16 cellular contexts compared by ENCODE assay signal in the genomic region with DNA sequence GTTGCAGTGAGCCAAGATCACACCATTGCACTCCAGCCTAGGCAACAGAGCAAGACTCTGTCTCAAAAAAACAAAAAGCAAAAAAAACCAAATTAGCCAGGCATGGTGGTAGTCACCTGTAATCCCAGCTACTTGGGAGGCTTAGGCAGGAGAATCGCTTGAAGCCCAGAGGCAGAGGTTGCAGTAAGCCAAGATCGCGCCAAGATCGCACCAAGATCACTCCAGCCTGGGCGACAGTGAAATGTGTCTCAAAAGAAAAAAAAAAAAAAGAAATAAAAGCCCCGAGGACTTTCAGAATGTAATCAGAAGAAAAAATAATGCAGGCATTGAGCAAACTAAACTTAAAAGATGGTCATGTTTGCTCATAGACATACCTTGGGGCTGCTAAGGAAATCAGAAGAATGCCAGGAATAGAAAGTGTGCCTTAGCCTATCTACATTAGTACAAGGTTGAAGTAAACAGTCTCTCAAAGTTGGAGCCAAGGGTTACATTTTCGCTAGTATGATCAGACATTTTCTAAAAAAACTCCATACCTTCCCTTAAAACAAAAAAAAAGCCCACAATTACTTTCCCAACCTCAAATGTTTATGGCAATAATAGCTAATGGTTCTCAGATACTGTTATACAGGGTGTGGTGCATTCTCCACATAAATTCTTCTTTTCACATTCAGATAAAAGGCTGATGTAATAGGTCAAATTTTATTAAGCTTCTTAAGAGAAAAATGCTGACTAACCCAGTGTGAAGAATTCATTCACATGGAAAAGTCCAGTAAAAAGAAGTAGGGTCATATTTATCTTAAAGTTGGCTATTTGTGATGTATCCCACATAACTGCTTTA. TPM values are rescaled to one million over a fixed set of nuclear protein-coding genes. Genes with fewer than 3 reads are reported as not detected.
DNase-seq lines count a peak whose midpoint lies in the region; ATAC-seq, FAIRE-seq and TF ChIP-seq lines count a peak whose summit lies in the region.
"Had no signal": no experiment of that assay in that cellular context is flagged by ENCODE, and none has a peak within 500 bp of the region (broad histone marks: within the 10 kb centered on the region; RNA-seq: fewer than 3 reads in every experiment).

No MANE protein-coding gene starts in this region.

- no peaks in the 10 kb centered on the region for H3K79me2 ChIP-seq in fibroblast of lung (ENCODE audit: control insufficient read depth, insufficient read depth, low read length)

- H3K4me1 ChIP-seq in RWPE2 (ENCODE audit: insufficient read depth, poor library complexity, severe bottlenecking) (peaks cover 8% of the 10 kb centered on the region), fibroblast of lung (ENCODE audit: control insufficient read depth, extremely low read depth, insufficient read depth, low read length) (peaks cover 3% of the 10 kb centered on the region), pancreas (peaks cover 0 to 4% (median 0%) of the 10 kb centered on the region in 3 donors), vagina (no peaks in the 10 kb centered on the region)
- H3K4me1 ChIP-seq: Peyer's patch had no signal

- no peak for FAIRE-seq in pancreas (lab: Jason Lieb, UNC)
- FAIRE-seq: GM12891 had no signal

- peak; percentile 80 for DNase-seq in AG10803 (ENCODE audit: low read depth)
- no peak for DNase-seq in RWPE2 (ENCODE audit: low spot score)
- peak; percentile 67 to 92 for DNase-seq in fibroblast of lung (ENCODE audit: low read depth in 2 of 2)
- DNase-seq in pancreas: no peak
- DNase-seq in HK-2 (ENCODE audit: unreplicated experiment): no peak
- no peak for DNase-seq in vagina (ENCODE audit: extremely low spot score in 2 of 2)
- DNase-seq: NCI-H2107; Peyer's patch; stimulated activated CD4-positive, alpha-beta T cell treated with anti-CD3 and anti-CD28 coated beads, Interleukin-2, amount 100 ng/mL, for 48 hours; testis had no signal

- H3K4me3 ChIP-seq in AG10803 (ENCODE audit: low read length) (no peak overlapping the region), RWPE2 (ENCODE audit: severe bottlenecking) (no peak overlapping the region), fibroblast of lung (replicated peaks in 1 of 4; ENCODE audit: control extremely low read depth in 1 of 4, insufficient read depth in 1 of 4, low read depth in 3 of 4, low read length in 4 of 4) (no peak overlapping the region), pancreas (no peak overlapping the region), vagina (no peak overlapping the region)
- H3K4me3 ChIP-seq: Peyer's patch, testis had no signal

- H3K9ac ChIP-seq in fibroblast of lung (ENCODE audit: insufficient read depth, low read length): no peak overlapping the region

- H3K4me2 ChIP-seq in fibroblast of lung (ENCODE audit: extremely low read depth, insufficient read depth, low read length): no peak overlapping the region

- no peaks in the 10 kb centered on the region for H4K20me1 ChIP-seq in fibroblast of lung (ENCODE audit: control insufficient read depth, extremely low read depth, insufficient read depth, low read length)

- H3K27ac ChIP-seq in RWPE2 (ENCODE audit: poor library complexity, severe bottlenecking) (peak overlapping the region; percentile 2), fibroblast of lung (ENCODE audit: insufficient read depth, low read length) (peak overlapping the region; percentile 17), pancreas (no peak overlapping the region), vagina (no peak overlapping the region)
- H3K27ac ChIP-seq: Peyer's patch, VCaP had no signal

- peak overlapping the region; percentile 34 for H2AFZ ChIP-seq in fibroblast of lung (ENCODE audit: low read length)

- peak; percentile 60; the same call in 2 of the 3 replicates for ATAC-seq in RWPE2 (ENCODE audit: low read depth)
- ATAC-seq in pancreas: peak; percentile 61 to 89 (median 66)
- ATAC-seq in HG03520 (IDR thresholded peaks at IDR 0.05; ENCODE audit: unreplicated experiment): no peak
- ATAC-seq in GM18909 (IDR thresholded peaks at IDR 0.05; ENCODE audit: poor library complexity, unreplicated experiment): no peak

- WGBS in pancreas, 2 donors: 48 to 55% methylated on average over 7 of the region's 7 CpGs

- H3K27me3 ChIP-seq in RWPE2 (ENCODE audit: insufficient read depth, poor library complexity, severe bottlenecking) (no peaks in the 10 kb centered on the region), fibroblast of lung (ENCODE audit: control insufficient read depth, insufficient read depth, low read length) (no peaks in the 10 kb centered on the region), pancreas (no peaks in the 10 kb centered on the region), vagina (no peaks in the 10 kb centered on the region)
- H3K27me3 ChIP-seq: Peyer's patch, testis had no signal

- H3K9me3 ChIP-seq in RWPE2 (ENCODE audit: severe bottlenecking) (no peaks in the 10 kb centered on the region), fibroblast of lung (ENCODE audit: control insufficient read depth, insufficient read depth, low read depth, low read length) (no peaks in the 10 kb centered on the region), pancreas (no peaks in the 10 kb centered on the region), vagina (no peaks in the 10 kb centered on the region)
- H3K9me3 ChIP-seq: Peyer's patch, testis had no signal

- no peak for TF ChIP-seq CTCF in AG10803 (conservative IDR thresholded peaks at IDR 0.05; ENCODE audit: low read length)
- no peak for TF ChIP-seq CTCF in RWPE2 (IDR thresholded peaks at IDR 0.05; ENCODE audit: poor library complexity, severe bottlenecking)
- TF ChIP-seq CTCF in fibroblast of lung (conservative IDR thresholded peaks at IDR 0.05 in 1 of 2, IDR thresholded peaks at IDR 0.05 in 1 of 2; ENCODE audit: low read depth in 1 of 2, low read length in 2 of 2): no peak
- TF ChIP-seq CTCF in pancreas (IDR thresholded peaks at IDR 0.05): no peak
- TF ChIP-seq CTCF in vagina (IDR thresholded peaks at IDR 0.05): no peak

- intact Hi-C loops in pancreas (cut with DNase I) (no loop called here), vagina (cut with DNase I) (no loop called here)

- no peak for TF ChIP-seq POLR2A in vagina (IDR thresholded peaks at IDR 0.05)

- H3K36me3 ChIP-seq in RWPE2 (ENCODE audit: low read depth): peaks cover under 1% of the 10 kb centered on the region; the same call in 1 of the 2 replicates
- no peaks in the 10 kb centered on the region for H3K36me3 ChIP-seq in fibroblast of lung (ENCODE audit: control insufficient read depth, insufficient read depth, low read length)
- no peaks in the 10 kb centered on the region for H3K36me3 ChIP-seq in pancreas
- no peaks in the 10 kb centered on the region for H3K36me3 ChIP-seq in vagina
- H3K36me3 ChIP-seq: Peyer's patch had no signal

RNA-seq across cellular contexts. Expression of gene DTD2, which starts 15.8 kb away (rescaled TPM):
- total RNA-seq in fibroblast of lung (34.7 and 40.8 TPM in 2 replicates), pancreas (10 to 100 TPM in 2 of 6 donors, 1 to 10 TPM in 4; 4.6 to 11.0 (median 9.4) TPM), vagina (31.7 TPM)
- polyA plus RNA-seq in fibroblast of lung (25.1 and 25.4 TPM in 2 replicates), pancreas (1 to 10 TPM; 5.5 TPM)
- 12.6 and 14.5 TPM in 2 replicates for polyA plus RNA-seq in fibroblast of lung (2012)
- polyA minus RNA-seq in fibroblast of lung (ENCODE audit: low replicate concordance): 3.1 and 4.1 TPM in 2 replicates

RNA-seq across cellular contexts. Expression of gene HEATR5A, which starts 21.1 kb away (rescaled TPM):
- 44.9 and 59.8 TPM in 2 replicates for total RNA-seq in fibroblast of lung
- 28.1 and 45.4 TPM in 2 replicates for polyA plus RNA-seq in fibroblast of lung
- 19.0 and 22.8 TPM in 2 replicates for polyA plus RNA-seq in fibroblast of lung (2012)
- polyA minus RNA-seq in fibroblast of lung (ENCODE audit: low replicate concordance): 23.5 and 24.9 TPM in 2 replicates
- 10 to 100 TPM in 4 of 6 donors, 1 to 10 TPM in 2; 8.0 to 18.3 (median 11.5) TPM for total RNA-seq in pancreas
- polyA plus RNA-seq in pancreas: 1 to 10 TPM; 4.3 to 5.8 TPM
- 16.9 TPM for total RNA-seq in vagina

RNA-seq across cellular contexts. Expression of gene GPR33, which starts 46.3 kb away (rescaled TPM):
- total RNA-seq in fibroblast of lung (not detected in 2 replicates), pancreas (not detected), vagina (not detected)
- polyA plus RNA-seq in fibroblast of lung (not detected in 2 replicates), pancreas (not detected)
- polyA plus RNA-seq in fibroblast of lung (2012): not detected in 2 replicates
- polyA minus RNA-seq in fibroblast of lung (ENCODE audit: low replicate concordance): not detected in 2 replicates
- total RNA-seq: activated T-helper 1 cell treated with anti-CD3 and anti-CD28 coated beads, Interleukin-12 subunit alpha, Interleukin-12 subunit beta, Interleukin-2, Interleukin-4 antibody, amounts not matched to agents 30 ng/mL and 10 ng/mL and 1 ng/mL, durations not matched to agents 14 hours and 24 hours and 36 hours; neural crest cell; Peyer's patch had no signal

Comparison
In these comparisons a context has a peak if more than half of its experiments do, and no peak if none do; other contexts are left out.
1. DNase-seq: peak in AG10803 (single experiment) and fibroblast of lung (2 of 2); none in RWPE2 (single experiment), pancreas (0 of 6), HK-2 (single experiment) and vagina (0 of 2).
2. ATAC-seq: peak in RWPE2 (single experiment) and pancreas (4 of 4); none in HG03520 (single experiment) and GM18909 (single experiment).
3. H3K27ac ChIP-seq: peak in RWPE2 (single experiment) and fibroblast of lung (single experiment); none in pancreas (0 of 4) and vagina (single experiment).